Comparison of ENCODE assay signal across 12 cellular contexts in the genomic region with DNA sequence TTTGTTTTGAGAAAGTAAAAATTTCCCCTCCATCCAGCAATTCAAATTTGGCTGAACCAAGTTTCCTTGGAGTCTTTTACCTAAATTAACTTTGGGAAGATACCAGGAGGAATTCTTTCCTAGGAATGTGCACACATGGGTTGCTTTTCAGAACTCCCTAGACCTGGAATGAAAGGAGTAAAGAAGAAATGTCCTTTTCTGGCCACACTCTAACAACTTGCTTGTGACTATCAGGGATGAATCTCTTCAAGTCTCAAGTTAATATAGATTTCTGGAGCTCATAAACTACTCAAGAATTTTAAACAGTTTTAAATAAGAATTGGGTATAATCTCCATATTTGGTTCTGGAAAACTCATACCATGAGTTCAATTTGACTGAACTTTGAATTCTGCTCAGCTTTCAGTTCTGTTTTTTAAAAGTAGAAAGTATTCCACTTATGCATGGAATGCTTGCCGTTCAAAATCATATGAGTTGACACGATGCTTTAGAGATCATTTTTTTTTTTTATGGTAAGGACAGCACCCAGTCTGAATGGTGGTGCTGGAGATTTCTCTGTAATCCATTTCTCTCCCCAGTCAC. TPM values are rescaled to one million over a fixed set of nuclear protein-coding genes. Genes with fewer than 3 reads are reported as not detected.
DNase-seq lines count a peak whose midpoint lies in the region; ATAC-seq and TF ChIP-seq lines count a peak whose summit lies in the region.
"Had no signal": no experiment of that assay in that cellular context is flagged by ENCODE, and none has a peak within 500 bp of the region (broad histone marks: within the 10 kb centered on the region; RNA-seq: fewer than 3 reads in every experiment).

No MANE protein-coding gene starts in this region.

- H3K36me3 ChIP-seq in esophagus muscularis mucosa: no peaks in the 10 kb centered on the region

- no peaks in the 10 kb centered on the region for H3K27me3 ChIP-seq in esophagus muscularis mucosa

- peak overlapping the region; percentile 36 to 62 (median 48) for H3K27ac ChIP-seq in esophagus muscularis mucosa (replicated peaks in 1 of 4)

- intact Hi-C loops in esophagus muscularis mucosa (cut with DNase I): no loop called here

- TF ChIP-seq EP300 in esophagus muscularis mucosa (IDR thresholded peaks at IDR 0.05): no peak

- no peak for TF ChIP-seq POLR2A in esophagus muscularis mucosa (IDR thresholded peaks at IDR 0.05; ENCODE audit: low read depth)

- ATAC-seq in GM19023 (IDR thresholded peaks at IDR 0.05; ENCODE audit: unreplicated experiment): peak; percentile 25
- ATAC-seq in HG03457 (IDR thresholded peaks at IDR 0.05; ENCODE audit: unreplicated experiment): peak; percentile 17
- ATAC-seq: CD8-positive, alpha-beta T cell had no signal

- H3K4me3 ChIP-seq in AG10803 (ENCODE audit: low read length) (no peak overlapping the region), esophagus muscularis mucosa (no peak overlapping the region)
- H3K4me3 ChIP-seq: mucosa of descending colon had no signal

- peaks cover 22 to 47% (median 32%) of the 10 kb centered on the region in 4 donors for H3K4me1 ChIP-seq in esophagus muscularis mucosa

- WGBS in esophagus muscularis mucosa: 21% methylated on average over 2 of the region's 2 CpGs

- TF ChIP-seq CTCF in AG10803 (conservative IDR thresholded peaks at IDR 0.05; ENCODE audit: low read length) (no peak), esophagus muscularis mucosa (IDR thresholded peaks at IDR 0.05) (no peak)

- peak; percentile 57 for DNase-seq in AG10803 (ENCODE audit: low read depth)
- DNase-seq in esophagus muscularis mucosa (ENCODE audit: extremely low spot score): no peak
- DNase-seq in SK-N-DZ (ENCODE audit: low spot score): no peak
- DNase-seq in stimulated activated CD8-positive, alpha-beta memory T cell treated with anti-CD3 and anti-CD28 coated beads, Interleukin-4, amount 100 ng/mL, for 48 hours: no peak
- DNase-seq in cerebellum (ENCODE audit: low spot score): no peak
- DNase-seq in NCI-H1417 treated with DMSO at 0.1 percent for 48 hours (lab: John Stamatoyannopoulos, UW): no peak
- DNase-seq: CD8-positive, alpha-beta T cell; mucosa of descending colon; NCI-H524; stimulated activated CD4-positive, alpha-beta T cell treated with anti-CD3 and anti-CD28 coated beads, Interleukin-4, amount 100 ng/mL, for 4 hours had no signal

- H3K9me3 ChIP-seq in esophagus muscularis mucosa: peaks cover 0 to 8% (median 0%) of the 10 kb centered on the region in 4 donors

RNA-seq across cellular contexts. Expression of a gene that starts 7.7 kb away (rescaled TPM):
- 10 to 100 TPM in 1 of 4 donors, 1 to 10 TPM in 3; 3.7 to 10.6 (median 6.7) TPM for total RNA-seq in esophagus muscularis mucosa
- not detected in 2 replicates for polyA plus RNA-seq in SK-N-DZ (2014; cell fraction: cytosol; rRNA removed)
- not detected in 2 replicates for polyA plus RNA-seq in SK-N-DZ (2014; cell fraction: nucleus; rRNA removed)
- total RNA-seq in cerebellum: 9.3 TPM
